Comparison of ENCODE assay signal across 16 cellular contexts in the genomic region with DNA sequence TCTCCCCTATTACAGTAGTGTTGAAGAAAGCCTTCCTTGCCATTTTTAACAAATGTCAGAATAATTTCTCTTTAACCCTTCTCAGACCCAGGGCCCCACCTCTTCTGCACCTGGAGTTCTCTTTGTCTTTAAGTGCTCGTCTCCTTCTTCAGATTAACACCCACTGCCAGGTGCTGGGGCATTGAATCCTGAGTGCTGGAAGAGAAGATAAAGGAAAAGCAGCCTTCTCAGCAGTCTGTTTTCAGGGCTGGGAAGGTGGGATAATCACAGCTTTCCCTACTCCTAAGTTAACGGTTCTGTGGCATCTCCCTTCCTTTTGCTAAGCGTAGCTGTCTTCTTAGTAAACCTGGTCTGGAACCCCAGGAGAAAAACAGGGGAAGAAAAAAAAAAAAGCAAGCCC.
"Had no signal": no experiment of that assay in that cellular context is flagged by ENCODE, and none has a peak within 500 bp of the region (broad histone marks: within the 10 kb centered on the region; RNA-seq: fewer than 3 reads in every experiment).

No MANE protein-coding gene starts in this region.

- H3K79me2 ChIP-seq: hepatocyte had no signal

- H3K27me3 Mint-ChIP-seq: effector memory CD8-positive, alpha-beta T cell; stimulated activated naive CD8-positive, alpha-beta T cell treated with anti-CD3 and anti-CD28 coated beads, Interleukin-15, Interleukin-2, amounts not matched to agents 100 ng/mL and 50 ng/mL, for 24 hours had no signal

- H3K4me1 ChIP-seq: body of pancreas, upper lobe of left lung had no signal

- H3K36me3 ChIP-seq: ovary, upper lobe of left lung had no signal

- H3K4me2 ChIP-seq: hepatocyte had no signal

- H3K27ac ChIP-seq: body of pancreas, coronary artery, hepatocyte, ovary, upper lobe of left lung had no signal

- H3K27me3 ChIP-seq: body of pancreas, hepatocyte, ovary, upper lobe of left lung had no signal

- H3K4me3 ChIP-seq: body of pancreas, coronary artery, hepatocyte, ovary, upper lobe of left lung had no signal

- H3K4me3 Mint-ChIP-seq: effector memory CD8-positive, alpha-beta T cell; neural crest cell; stimulated activated naive CD8-positive, alpha-beta T cell treated with anti-CD3 and anti-CD28 coated beads, Interleukin-15, Interleukin-2, amounts not matched to agents 100 ng/mL and 50 ng/mL, for 24 hours had no signal

- H3K9me3 ChIP-seq: body of pancreas, ovary had no signal

- H3K27ac Mint-ChIP-seq: stimulated activated naive CD8-positive, alpha-beta T cell treated with anti-CD3 and anti-CD28 coated beads, Interleukin-15, Interleukin-2, amounts not matched to agents 100 ng/mL and 50 ng/mL, for 24 hours had no signal

- DNase-seq: activated CD4-positive, alpha-beta T cell treated with anti-CD3 and anti-CD28 coated beads, Interleukin-2, amount 50 U/mL, for 4 hours; activated gamma-delta T cell treated with Interleukin-2 at 50 U/mL for 16 hours; activated T-cell treated with anti-CD3 and anti-CD28 coated beads, Interleukin-2, amount 50 U/mL, for 1 hour; amniotic stem cell; body of pancreas; central memory CD4-positive, alpha-beta T cell; effector memory CD8-positive, alpha-beta T cell; left ventricle myocardium superior; mesenchymal stem cell; ovary; stimulated activated CD4-positive, alpha-beta T cell treated with anti-CD3 and anti-CD28 coated beads, Interleukin-12 subunit alpha, Interleukin-12 subunit beta, amount 100 ng/mL, for 4 hours; upper lobe of left lung had no signal

- ATAC-seq: body of pancreas; effector memory CD8-positive, alpha-beta T cell; left ventricle myocardium superior had no signal
